ENCODE assay signal across 12 cellular contexts in the genomic region with DNA sequence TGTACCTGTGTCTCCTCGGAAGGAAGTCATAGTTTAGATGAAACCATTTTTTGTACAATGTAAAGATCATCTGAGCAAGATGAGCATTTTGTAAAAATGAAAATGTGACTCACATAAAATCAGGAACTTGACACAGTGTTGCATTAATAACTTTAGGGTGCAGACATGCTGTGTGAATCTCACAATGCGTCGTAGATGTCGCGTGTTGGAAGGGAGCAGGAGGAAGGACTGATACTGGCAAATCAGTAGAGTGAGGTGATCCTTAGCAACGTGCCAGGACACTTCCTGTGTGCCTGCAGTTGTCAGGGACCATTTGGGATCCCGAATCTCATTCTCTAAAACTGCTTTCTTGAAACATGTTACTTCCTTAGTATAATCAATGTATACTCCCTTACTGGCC.
"Had no signal": no experiment of that assay in that cellular context is flagged by ENCODE, and none has a peak within 500 bp of the region (broad histone marks: within the 10 kb centered on the region; RNA-seq: fewer than 3 reads in every experiment).

No MANE protein-coding gene starts in this region.

- H3K4me3 Mint-ChIP-seq: activated B cell treated with CpG ODN at 0.5 μM for 24 hours; activated CD4-positive, alpha-beta T cell treated with anti-CD3 and anti-CD28 coated beads, Interleukin-2, amount 10 ng/mL, durations not matched to agents 24 days and 14 days; activated naive CD4-positive, alpha-beta T cell treated with anti-CD3 and anti-CD28 coated beads, Interleukin-2, amount 50 U/mL, for 24 hours; activated T-helper 17 cell treated with anti-CD3 and anti-CD28 coated beads, Interleukin-2, amount 50 U/mL, for 72 hours; memory B cell; T-helper 1 cell treated with Interleukin-12 subunit alpha and Interleukin-12 subunit beta and Interleukin-4 antibody, amounts not matched to agents 30 μg/mL and 1 μg/mL, for 36 hours had no signal

- H3K27me3 ChIP-seq: heart right ventricle, ovary had no signal

- H3K27ac Mint-ChIP-seq: activated B cell treated with CpG ODN at 0.5 μM for 24 hours; activated CD4-positive, alpha-beta T cell treated with anti-CD3 and anti-CD28 coated beads, Interleukin-2, amount 10 ng/mL, durations not matched to agents 24 days and 14 days; activated naive CD4-positive, alpha-beta T cell treated with anti-CD3 and anti-CD28 coated beads, Interleukin-2, amount 50 U/mL, for 24 hours; activated T-helper 17 cell treated with anti-CD3 and anti-CD28 coated beads, Interleukin-2, amount 50 U/mL, for 72 hours; memory B cell; T-helper 1 cell treated with Interleukin-12 subunit alpha and Interleukin-12 subunit beta and Interleukin-4 antibody, amounts not matched to agents 30 μg/mL and 1 μg/mL, for 36 hours had no signal

- H3K36me3 Mint-ChIP-seq: activated naive CD4-positive, alpha-beta T cell treated with anti-CD3 and anti-CD28 coated beads, Interleukin-2, amount 50 U/mL, for 24 hours; memory B cell had no signal

- H3K27ac ChIP-seq: ovary had no signal

- H3K9me3 Mint-ChIP-seq: activated B cell treated with CpG ODN at 0.5 μM for 24 hours; activated CD4-positive, alpha-beta T cell treated with anti-CD3 and anti-CD28 coated beads, Interleukin-2, amount 10 ng/mL, durations not matched to agents 24 days and 14 days; activated naive CD4-positive, alpha-beta T cell treated with anti-CD3 and anti-CD28 coated beads, Interleukin-2, amount 50 U/mL, for 24 hours; activated T-helper 17 cell treated with anti-CD3 and anti-CD28 coated beads, Interleukin-2, amount 50 U/mL, for 72 hours; memory B cell; T-helper 1 cell treated with Interleukin-12 subunit alpha and Interleukin-12 subunit beta and Interleukin-4 antibody, amounts not matched to agents 30 μg/mL and 1 μg/mL, for 36 hours had no signal

- H3K4me1 Mint-ChIP-seq: activated CD4-positive, alpha-beta T cell treated with anti-CD3 and anti-CD28 coated beads, Interleukin-2, amount 10 ng/mL, durations not matched to agents 24 days and 14 days; activated naive CD4-positive, alpha-beta T cell treated with anti-CD3 and anti-CD28 coated beads, Interleukin-2, amount 50 U/mL, for 24 hours; activated T-helper 17 cell treated with anti-CD3 and anti-CD28 coated beads, Interleukin-2, amount 50 U/mL, for 72 hours had no signal

- H3K36me3 ChIP-seq: ovary had no signal

- ATAC-seq: activated T-helper 17 cell treated with anti-CD3 and anti-CD28 coated beads, Interleukin-2, amount 50 U/mL, for 72 hours; heart right ventricle had no signal

- H3K27me3 Mint-ChIP-seq: activated CD4-positive, alpha-beta T cell treated with anti-CD3 and anti-CD28 coated beads, Interleukin-2, amount 10 ng/mL, durations not matched to agents 24 days and 14 days had no signal

- DNase-seq: activated B cell treated with CpG ODN at 0.5 μM for 24 hours; activated CD4-positive, alpha-beta T cell treated with anti-CD3 and anti-CD28 coated beads, Interleukin-2, amount 10 ng/mL, durations not matched to agents 24 days and 14 days; activated T-cell treated with anti-CD3 and anti-CD28 coated beads for 4 hours; amniotic stem cell; heart right ventricle; stimulated activated CD4-positive, alpha-beta T cell treated with anti-CD3 and anti-CD28 coated beads, Interleukin-15, amount 100 ng/mL, for 24 hours; stimulated activated CD4-positive, alpha-beta T cell treated with anti-CD3 and anti-CD28 coated beads, Interleukin-4, amount 100 ng/mL, for 4 hours had no signal

- H3K4me3 ChIP-seq: heart right ventricle, ovary had no signal
